Comparison of ENCODE assay signal across 1 cellular context in the genomic region with DNA sequence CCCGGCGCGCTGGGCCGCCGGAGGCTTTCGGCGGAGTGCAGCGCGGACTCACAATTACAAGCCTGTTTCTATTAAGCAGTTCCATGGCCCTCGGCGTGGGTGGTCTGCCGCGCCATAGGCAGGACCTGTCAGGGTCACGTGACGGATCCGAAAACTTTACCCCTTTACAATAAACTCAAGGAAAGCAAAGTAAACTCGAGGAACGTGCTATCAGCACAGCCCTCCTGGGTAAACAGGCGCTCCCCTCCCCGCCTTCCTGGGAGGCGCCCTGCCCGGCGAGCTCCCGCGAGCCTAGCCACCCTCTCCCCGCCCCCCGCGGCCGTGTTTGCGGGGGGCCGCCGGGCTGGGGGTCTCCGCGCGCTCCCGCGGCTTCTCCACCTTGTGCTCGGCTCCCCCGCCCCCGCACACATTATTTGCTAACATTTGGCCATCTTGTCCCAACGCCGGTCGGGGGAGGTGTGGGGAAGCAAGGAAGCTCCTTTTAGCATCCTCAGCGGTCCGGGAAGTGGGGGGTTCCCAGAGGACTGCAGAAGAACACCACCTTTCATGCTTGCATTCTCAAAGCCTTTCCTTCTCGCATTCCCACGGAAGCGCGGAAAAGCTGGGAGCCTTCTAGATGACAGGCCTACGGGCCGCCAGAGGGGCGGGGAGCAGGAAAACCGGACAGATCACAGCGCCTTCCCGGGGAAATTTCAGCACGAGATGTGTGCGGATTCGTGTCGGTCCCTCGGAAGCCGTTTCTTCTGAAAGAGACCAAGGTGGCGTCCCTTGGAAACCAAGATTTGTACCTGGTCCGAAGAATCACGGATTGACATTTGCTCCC.
TF ChIP-seq lines count a peak whose summit lies in the region.

A gene (minus strand): TSS at position 236 of the 823 bp plus-strand sequence.

TF ChIP-seq in GM23338, 12 proteins besides CTCF, POLR2A, EP300 and RAD21 (continued from another document):
- TF ChIP-seq, protein P1, sequence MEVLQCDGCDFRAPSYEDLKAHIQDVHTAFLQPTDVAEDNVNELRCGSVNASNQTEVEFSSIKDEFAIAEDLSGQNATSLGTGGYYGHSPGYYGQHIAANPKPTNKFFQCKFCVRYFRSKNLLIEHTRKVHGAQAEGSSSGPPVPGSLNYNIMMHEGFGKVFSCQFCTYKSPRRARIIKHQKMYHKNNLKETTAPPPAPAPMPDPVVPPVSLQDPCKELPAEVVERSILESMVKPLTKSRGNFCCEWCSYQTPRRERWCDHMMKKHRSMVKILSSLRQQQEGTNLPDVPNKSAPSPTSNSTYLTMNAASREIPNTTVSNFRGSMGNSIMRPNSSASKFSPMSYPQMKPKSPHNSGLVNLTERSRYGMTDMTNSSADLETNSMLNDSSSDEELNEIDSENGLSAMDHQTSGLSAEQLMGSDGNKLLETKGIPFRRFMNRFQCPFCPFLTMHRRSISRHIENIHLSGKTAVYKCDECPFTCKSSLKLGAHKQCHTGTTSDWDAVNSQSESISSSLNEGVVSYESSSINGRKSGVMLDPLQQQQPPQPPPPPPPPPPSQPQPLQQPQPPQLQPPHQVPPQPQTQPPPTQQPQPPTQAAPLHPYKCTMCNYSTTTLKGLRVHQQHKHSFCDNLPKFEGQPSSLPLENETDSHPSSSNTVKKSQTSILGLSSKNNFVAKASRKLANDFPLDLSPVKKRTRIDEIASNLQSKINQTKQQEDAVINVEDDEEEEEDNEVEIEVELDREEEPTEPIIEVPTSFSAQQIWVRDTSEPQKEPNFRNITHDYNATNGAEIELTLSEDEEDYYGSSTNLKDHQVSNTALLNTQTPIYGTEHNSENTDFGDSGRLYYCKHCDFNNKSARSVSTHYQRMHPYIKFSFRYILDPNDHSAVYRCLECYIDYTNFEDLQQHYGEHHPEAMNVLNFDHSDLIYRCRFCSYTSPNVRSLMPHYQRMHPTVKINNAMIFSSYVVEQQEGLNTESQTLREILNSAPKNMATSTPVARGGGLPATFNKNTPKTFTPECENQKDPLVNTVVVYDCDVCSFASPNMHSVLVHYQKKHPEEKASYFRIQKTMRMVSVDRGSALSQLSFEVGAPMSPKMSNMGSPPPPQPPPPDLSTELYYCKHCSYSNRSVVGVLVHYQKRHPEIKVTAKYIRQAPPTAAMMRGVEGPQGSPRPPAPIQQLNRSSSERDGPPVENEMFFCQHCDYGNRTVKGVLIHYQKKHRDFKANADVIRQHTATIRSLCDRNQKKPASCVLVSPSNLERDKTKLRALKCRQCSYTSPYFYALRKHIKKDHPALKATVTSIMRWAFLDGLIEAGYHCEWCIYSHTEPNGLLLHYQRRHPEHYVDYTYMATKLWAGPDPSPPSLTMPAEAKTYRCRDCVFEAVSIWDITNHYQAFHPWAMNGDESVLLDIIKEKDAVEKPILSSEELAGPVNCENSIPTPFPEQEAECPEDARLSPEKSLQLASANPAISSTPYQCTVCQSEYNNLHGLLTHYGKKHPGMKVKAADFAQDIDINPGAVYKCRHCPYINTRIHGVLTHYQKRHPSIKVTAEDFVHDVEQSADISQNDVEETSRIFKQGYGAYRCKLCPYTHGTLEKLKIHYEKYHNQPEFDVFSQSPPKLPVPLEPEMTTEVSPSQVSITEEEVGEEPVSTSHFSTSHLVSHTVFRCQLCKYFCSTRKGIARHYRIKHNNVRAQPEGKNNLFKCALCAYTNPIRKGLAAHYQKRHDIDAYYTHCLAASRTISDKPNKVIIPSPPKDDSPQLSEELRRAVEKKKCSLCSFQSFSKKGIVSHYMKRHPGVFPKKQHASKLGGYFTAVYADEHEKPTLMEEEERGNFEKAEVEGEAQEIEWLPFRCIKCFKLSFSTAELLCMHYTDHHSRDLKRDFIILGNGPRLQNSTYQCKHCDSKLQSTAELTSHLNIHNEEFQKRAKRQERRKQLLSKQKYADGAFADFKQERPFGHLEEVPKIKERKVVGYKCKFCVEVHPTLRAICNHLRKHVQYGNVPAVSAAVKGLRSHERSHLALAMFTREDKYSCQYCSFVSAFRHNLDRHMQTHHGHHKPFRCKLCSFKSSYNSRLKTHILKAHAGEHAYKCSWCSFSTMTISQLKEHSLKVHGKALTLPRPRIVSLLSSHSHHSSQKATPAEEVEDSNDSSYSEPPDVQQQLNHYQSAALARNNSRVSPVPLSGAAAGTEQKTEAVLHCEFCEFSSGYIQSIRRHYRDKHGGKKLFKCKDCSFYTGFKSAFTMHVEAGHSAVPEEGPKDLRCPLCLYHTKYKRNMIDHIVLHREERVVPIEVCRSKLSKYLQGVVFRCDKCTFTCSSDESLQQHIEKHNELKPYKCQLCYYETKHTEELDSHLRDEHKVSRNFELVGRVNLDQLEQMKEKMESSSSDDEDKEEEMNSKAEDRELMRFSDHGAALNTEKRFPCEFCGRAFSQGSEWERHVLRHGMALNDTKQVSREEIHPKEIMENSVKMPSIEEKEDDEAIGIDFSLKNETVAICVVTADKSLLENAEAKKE (CRISPR knock-in tag; IDR thresholded peaks at IDR 0.05), result no peak
- TF ChIP-seq POLR2AphosphoS5 (IDR thresholded peaks at IDR 0.05; ENCODE audit: low read depth) (no peak), ZNF331 (CRISPR knock-in tag; IDR thresholded peaks at IDR 0.05; ENCODE audit: low read depth) (no peak), EZH2phosphoT487 (IDR thresholded peaks at IDR 0.05; ENCODE audit: unreplicated experiment) (no peak)
TF ChIP-seq in GM23338: peak in this region for 0.
